29 cellular contexts compared by ENCODE assay signal in the genomic region with DNA sequence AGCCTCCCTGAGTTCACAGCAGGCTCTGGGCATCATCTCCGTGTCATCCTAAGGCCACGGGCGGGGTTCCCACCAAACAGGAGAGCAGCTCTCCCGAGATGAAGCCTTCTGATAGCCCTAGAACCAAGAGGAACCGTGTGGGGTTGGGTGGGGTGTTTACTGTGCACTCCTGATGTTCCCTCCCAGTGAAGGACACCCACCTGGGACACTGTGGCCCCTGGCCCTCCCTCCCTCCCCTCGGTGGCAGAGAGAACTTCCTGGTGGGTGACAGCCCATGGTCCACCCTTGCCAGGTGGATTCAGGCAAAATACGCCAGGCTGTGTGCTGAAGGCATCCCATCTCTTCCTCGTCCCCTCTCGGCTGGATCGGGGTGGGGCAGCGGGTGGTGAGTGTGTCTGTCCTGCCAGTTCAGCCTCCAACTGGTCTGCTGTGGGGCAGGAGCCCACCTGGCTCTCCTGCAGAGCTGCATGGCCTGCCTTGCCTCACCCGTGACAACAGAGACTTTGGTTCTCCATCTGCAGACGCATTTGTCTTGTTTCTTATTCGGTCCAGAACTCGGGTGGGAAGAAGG.
"Had no signal": no experiment of that assay in that cellular context is flagged by ENCODE, and none has a peak within 500 bp of the region (broad histone marks: within the 10 kb centered on the region; RNA-seq: fewer than 3 reads in every experiment).

No MANE protein-coding gene starts in this region.

- H3K4me3 ChIP-seq: K562 had no signal

- H3K4me3 Mint-ChIP-seq: activated B cell treated with CpG ODN at 0.5 μM for 24 hours; activated CD4-positive, alpha-beta memory T cell treated with anti-CD3 and anti-CD28 coated beads, Interleukin-2, amount 10 ng/mL, durations not matched to agents 7 days and 5 days; activated CD4-positive, alpha-beta T cell treated with anti-CD3 and anti-CD28 coated beads for 36 hours; activated naive CD4-positive, alpha-beta T cell treated with anti-CD3 and anti-CD28 coated beads, Interleukin-2, amount 50 U/mL, for 24 hours; activated T-cell treated with anti-CD3 and anti-CD28 coated beads, Interleukin-2, amount 50 U/mL, for 72 hours; brain; T-cell had no signal

- H3K4me1 Mint-ChIP-seq: activated CD4-positive, alpha-beta memory T cell treated with anti-CD3 and anti-CD28 coated beads, Interleukin-2, amount 10 ng/mL, durations not matched to agents 7 days and 5 days had no signal

- FAIRE-seq: astrocyte, K562, TTC549 had no signal

- H3K9me3 Mint-ChIP-seq: activated CD4-positive, alpha-beta memory T cell treated with anti-CD3 and anti-CD28 coated beads, Interleukin-2, amount 10 ng/mL, durations not matched to agents 7 days and 5 days; activated naive CD4-positive, alpha-beta T cell treated with anti-CD3 and anti-CD28 coated beads, Interleukin-2, amount 50 U/mL, for 24 hours; activated T-cell treated with anti-CD3 and anti-CD28 coated beads, Interleukin-2, amount 50 U/mL, for 72 hours; activated T-helper 2 cell treated with anti-CD3 and anti-CD28 coated beads, Interferon-gamma antibody, Interleukin-2, Interleukin-4, amounts not matched to agents 10 μg/mL and 5 μg/mL and 100 μg/mL, durations not matched to agents 14 hours and 24 hours and 36 hours; T-cell had no signal

- DNase-seq: activated B cell treated with CpG ODN at 0.5 μM for 24 hours; activated CD4-positive, alpha-beta memory T cell treated with anti-CD3 and anti-CD28 coated beads, Interleukin-2, amount 10 ng/mL, durations not matched to agents 7 days and 5 days; activated CD4-positive, alpha-beta T cell treated with anti-CD3 and anti-CD28 coated beads for 36 hours; activated CD4-positive, alpha-beta T cell treated with anti-CD3 and anti-CD28 coated beads, Interleukin-2, amount 50 U/mL, for 1 hour; activated naive CD4-positive, alpha-beta T cell; activated T-cell treated with anti-CD3 and anti-CD28 coated beads for 4 hours; activated T-cell treated with anti-CD3 and anti-CD28 coated beads, Interleukin-2, amount 50 U/mL, for 72 hours; amygdala; Karpas-422; MM.1S; NCI-H1105; NCI-H1436; NCI-H1694 treated with DMSO at 0.1 percent for 48 hours; NCI-H2029 treated with DMSO at 0.1 percent for 48 hours; NCI-H345; NCI-H510A; NCI-H526 treated with DMSO at 0.1 percent for 48 hours; NCI-H82; NK-92 treated with Interleukin-12 subunit alpha and Interleukin-12 subunit beta, amount 100 ng/mL, for 24 hours; SIG-M5; T-cell; T-helper 2 cell; T1000 had no signal

- H3K36me3 Mint-ChIP-seq: activated naive CD4-positive, alpha-beta T cell treated with anti-CD3 and anti-CD28 coated beads, Interleukin-2, amount 50 U/mL, for 24 hours; brain; T-cell had no signal

- H3K27ac Mint-ChIP-seq: activated B cell treated with CpG ODN at 0.5 μM for 24 hours; activated CD4-positive, alpha-beta memory T cell treated with anti-CD3 and anti-CD28 coated beads, Interleukin-2, amount 10 ng/mL, durations not matched to agents 7 days and 5 days; activated CD4-positive, alpha-beta T cell treated with anti-CD3 and anti-CD28 coated beads for 36 hours; activated naive CD4-positive, alpha-beta T cell treated with anti-CD3 and anti-CD28 coated beads, Interleukin-2, amount 50 U/mL, for 24 hours; activated T-cell treated with anti-CD3 and anti-CD28 coated beads, Interleukin-2, amount 50 U/mL, for 72 hours; activated T-helper 2 cell treated with anti-CD3 and anti-CD28 coated beads, Interferon-gamma antibody, Interleukin-2, Interleukin-4, amounts not matched to agents 10 μg/mL and 5 μg/mL and 100 μg/mL, durations not matched to agents 14 hours and 24 hours and 36 hours; brain; T-cell had no signal

- ATAC-seq: activated CD4-positive, alpha-beta T cell treated with anti-CD3 and anti-CD28 coated beads for 36 hours; activated T-cell treated with anti-CD3 and anti-CD28 coated beads, Interleukin-2, amount 50 U/mL, for 72 hours; K562; T-cell had no signal

- H3K27me3 Mint-ChIP-seq: activated B cell treated with CpG ODN at 0.5 μM for 24 hours; activated CD4-positive, alpha-beta memory T cell treated with anti-CD3 and anti-CD28 coated beads, Interleukin-2, amount 10 ng/mL, durations not matched to agents 7 days and 5 days; activated CD4-positive, alpha-beta T cell treated with anti-CD3 and anti-CD28 coated beads for 36 hours; activated naive CD4-positive, alpha-beta T cell treated with anti-CD3 and anti-CD28 coated beads, Interleukin-2, amount 50 U/mL, for 24 hours had no signal
